In genomic region chr6:37314803-37315515, GRCh38 we compare ENCODE assay signal across 8 cellular contexts. TPM values are rescaled to one million over a fixed set of nuclear protein-coding genes. Genes with fewer than 3 reads are reported as not detected.
DNase-seq lines count a peak whose midpoint lies in the region; ATAC-seq and TF ChIP-seq lines count a peak whose summit lies in the region.

No MANE protein-coding gene starts in this region.

- H3K27ac Mint-ChIP-seq in activated CD4-positive, alpha-beta T cell treated with anti-CD3 and anti-CD28 coated beads for 36 hours = no peak overlapping the region

- no peaks in the 10 kb centered on the region for H3K9me3 Mint-ChIP-seq in activated CD4-positive, alpha-beta T cell treated with anti-CD3 and anti-CD28 coated beads for 36 hours (ENCODE audit: low read depth)

- TF ChIP-seq CTCF in heart left ventricle (IDR thresholded peaks at IDR 0.05) = peak; percentile 20 to 61 (median 45)

- CTCF ChIA-PET in activated CD4-positive, alpha-beta T cell treated with anti-CD3 and anti-CD28 coated beads for 36 hours (lab: Charles Lee) = interaction anchor here (0.6 to 1.9 kb wide), 13 partner anchors 9 to 344 kb away, joined by 3 to 7 read pairs (median 3); partner anchors contain the start of genes RNF8 and TBC1D22B

- no peak for TF ChIP-seq POLR2A in heart left ventricle (IDR thresholded peaks at IDR 0.05)

- POLR2A ChIA-PET in activated CD4-positive, alpha-beta T cell treated with anti-CD3 and anti-CD28 coated beads for 36 hours (lab: Charles Lee) = no interaction called here

- H3K36me3 ChIP-seq in heart left ventricle = peaks cover 2 to 79% (median 64%) of the 10 kb centered on the region in 9 donors

- H3K27me3 Mint-ChIP-seq in activated CD4-positive, alpha-beta T cell treated with anti-CD3 and anti-CD28 coated beads for 36 hours = no peaks in the 10 kb centered on the region

- ATAC-seq in activated CD4-positive, alpha-beta T cell treated with anti-CD3 and anti-CD28 coated beads for 36 hours = peak; percentile 88
- peak in 3 of 4 donors; percentile 51 to 72 (median 66) for ATAC-seq in heart left ventricle
- no peak for ATAC-seq in GM18517 (IDR thresholded peaks at IDR 0.05; ENCODE audit: unreplicated experiment)
- no peak for ATAC-seq in GM18520 (IDR thresholded peaks at IDR 0.05; ENCODE audit: unreplicated experiment)

- no peak overlapping the region for H3K4me3 ChIP-seq in heart left ventricle

- H3K27ac ChIP-seq in heart left ventricle = no peak overlapping the region

- 67 to 72% (median 69%) methylated on average over 11 of the region's 11 CpGs for WGBS in heart left ventricle, 4 donors

- intact Hi-C loops in activated CD4-positive, alpha-beta T cell treated with anti-CD3 and anti-CD28 coated beads for 36 hours (cut with DNase I, micrococcal nuclease) = loop anchor here (1.0 to 2.0 kb wide), 2 partner anchors 296 to 297 kb away; no protein-coding TSS in a partner anchor
- intact Hi-C loops in heart left ventricle (cut with DNase I) = no loop called here

- H3K4me1 Mint-ChIP-seq in activated CD4-positive, alpha-beta T cell treated with anti-CD3 and anti-CD28 coated beads for 36 hours = peaks cover 4% of the 10 kb centered on the region

- peaks cover 12% of the 10 kb centered on the region for H3K36me3 Mint-ChIP-seq in activated CD4-positive, alpha-beta T cell treated with anti-CD3 and anti-CD28 coated beads for 36 hours (ENCODE audit: low read depth)

- H3K4me1 ChIP-seq in heart left ventricle = peaks cover 0 to 10% (median 0%) of the 10 kb centered on the region in 12 donors

- no peaks in the 10 kb centered on the region for H3K27me3 ChIP-seq in heart left ventricle

- DNase-seq in activated CD4-positive, alpha-beta T cell treated with anti-CD3 and anti-CD28 coated beads for 36 hours = peak; percentile 70
- no peak for DNase-seq in activated CD4-positive, alpha-beta T cell treated with anti-CD3 and anti-CD28 coated beads for 1 hour
- peak; percentile 47 for DNase-seq in NCI-H510A (lab: John Stamatoyannopoulos, UW)
- DNase-seq in activated CD8-positive, alpha-beta memory T cell treated with anti-CD3 and anti-CD28 coated beads, Interleukin-2, amount 50 U/mL, for 4 hours = peak; percentile 30
- DNase-seq in heart left ventricle = peak in 3 of 5 donors; percentile 32 to 56 (median 51)
- peak; percentile 45 for DNase-seq in stimulated activated CD4-positive, alpha-beta T cell treated with anti-CD3 and anti-CD28 coated beads, Interleukin-1b, Interleukin-23, amount 100 ng/mL, for 48 hours

- H3K4me3 Mint-ChIP-seq in activated CD4-positive, alpha-beta T cell treated with anti-CD3 and anti-CD28 coated beads for 36 hours = no peak overlapping the region

- no peaks in the 10 kb centered on the region for H3K9me3 ChIP-seq in heart left ventricle

RNA-seq across cellular contexts. Expression of gene RNF8, which starts 38.8 kb away (rescaled TPM):
- 10 to 100 TPM; 20.6 to 23.8 TPM for total RNA-seq in activated CD4-positive, alpha-beta T cell treated with anti-CD3 and anti-CD28 coated beads for 36 hours
- 10 to 100 TPM; 10.3 to 20.6 (median 15.9) TPM for total RNA-seq in heart left ventricle
- polyA plus RNA-seq in heart left ventricle = 10 to 100 TPM; 10.5 to 18.8 TPM

RNA-seq across cellular contexts. Expression of gene TMEM217, which starts 57.0 kb away (rescaled TPM):
- total RNA-seq in activated CD4-positive, alpha-beta T cell treated with anti-CD3 and anti-CD28 coated beads for 36 hours = 1 to 10 TPM; 2.5 TPM
- 1 to 10 TPM in 2 of 9 donors, under 1 TPM in 4, not detected in 3; 0.23 to 2.1 (median 0.75) TPM for total RNA-seq in heart left ventricle
- polyA plus RNA-seq in heart left ventricle = under 1 TPM; 0.15 to 0.73 TPM

RNA-seq across cellular contexts. Expression of gene TBC1D22B, which starts 57.4 kb away (rescaled TPM):
- total RNA-seq in activated CD4-positive, alpha-beta T cell treated with anti-CD3 and anti-CD28 coated beads for 36 hours = 10 to 100 TPM; 14.9 to 17.0 TPM
- total RNA-seq in heart left ventricle = 10 to 100 TPM in 1 of 9 donors, 1 to 10 TPM in 8; 5.5 to 10.0 (median 7.3) TPM
- polyA plus RNA-seq in heart left ventricle = 10 to 100 TPM in 1 of 2 donors, 1 to 10 TPM in 1; 3.1 to 10.7 TPM

Comparison
In these comparisons a context has a peak if more than half of its experiments do, and no peak if none do; other contexts are left out.
1. ATAC-seq: peak in activated CD4-positive, alpha-beta T cell treated with anti-CD3 and anti-CD28 coated beads for 36 hours (single experiment) and heart left ventricle (3 of 4); none in GM18517 (single experiment) and GM18520 (single experiment).
2. intact Hi-C loops: an anchor here in activated CD4-positive, alpha-beta T cell treated with anti-CD3 and anti-CD28 coated beads for 36 hours (1.0 to 2.0 kb wide); none called in heart left ventricle.